ENCODE assay signal across 21 cellular contexts in the genomic region with DNA sequence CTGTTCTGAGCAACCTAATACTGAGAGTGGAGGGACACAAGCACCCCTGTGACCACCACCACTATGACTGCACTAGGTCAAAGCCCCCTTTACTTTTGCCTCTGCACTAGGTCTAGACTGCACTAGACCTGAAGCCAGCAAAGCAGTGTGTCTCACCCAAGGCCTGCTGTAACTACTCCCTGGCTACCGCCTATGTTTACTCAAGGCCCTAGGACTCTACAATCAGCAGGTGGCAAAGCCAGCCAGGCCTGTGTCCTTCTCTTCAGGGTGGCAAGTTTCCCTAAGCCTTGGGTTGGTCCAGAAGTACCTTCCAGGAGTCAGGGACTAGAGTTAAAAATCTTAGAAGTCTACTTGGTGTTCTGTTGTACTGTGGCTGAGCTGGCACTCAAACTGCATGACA.
"Had no signal": no experiment of that assay in that cellular context is flagged by ENCODE, and none has a peak within 500 bp of the region (broad histone marks: within the 10 kb centered on the region; RNA-seq: fewer than 3 reads in every experiment).

No MANE protein-coding gene starts in this region.

- H3K9me3 ChIP-seq: testis had no signal

- H3K4me3 ChIP-seq: lung, right atrium auricular region, skin epidermis, testis had no signal

- H3K4me3 Mint-ChIP-seq: activated B cell treated with CpG ODN at 0.5 μM for 24 hours; activated CD8-positive, alpha-beta T cell treated with anti-CD3 and anti-CD28 coated beads for 36 hours; activated naive CD4-positive, alpha-beta T cell treated with anti-CD3 and anti-CD28 coated beads, Interleukin-2, amount 50 U/mL, for 24 hours; activated T-cell treated with anti-CD3 and anti-CD28 coated beads, Interleukin-2, amount 50 U/mL, for 4 hours; stimulated activated naive CD8-positive, alpha-beta T cell treated with anti-CD3 and anti-CD28 coated beads, Interleukin-15, Interleukin-2, amounts not matched to agents 100 ng/mL and 50 ng/mL, for 24 hours; T-helper 2 cell treated with Interferon-gamma antibody and Interleukin-4, amounts not matched to agents 5 μg/mL and 100 μg/mL, for 36 hours had no signal

- H3K27ac Mint-ChIP-seq: activated B cell treated with CpG ODN at 0.5 μM for 24 hours; activated CD8-positive, alpha-beta T cell treated with anti-CD3 and anti-CD28 coated beads for 36 hours; activated naive CD4-positive, alpha-beta T cell treated with anti-CD3 and anti-CD28 coated beads, Interleukin-2, amount 50 U/mL, for 24 hours; stimulated activated naive CD8-positive, alpha-beta T cell treated with anti-CD3 and anti-CD28 coated beads, Interleukin-15, Interleukin-2, amounts not matched to agents 100 ng/mL and 50 ng/mL, for 24 hours; T-helper 2 cell treated with Interferon-gamma antibody and Interleukin-4, amounts not matched to agents 5 μg/mL and 100 μg/mL, for 36 hours had no signal

- H3K4me1 ChIP-seq: foreskin keratinocyte, right atrium auricular region, testis had no signal

- DNase-seq: activated B cell treated with CpG ODN at 0.5 μM for 24 hours; activated CD4-positive, alpha-beta T cell treated with anti-CD3 and anti-CD28 coated beads for 48 hours; activated CD8-positive, alpha-beta T cell treated with anti-CD3 and anti-CD28 coated beads for 36 hours; activated effector memory CD4-positive, alpha-beta T cell treated with anti-CD3 and anti-CD28 coated beads, Interleukin-2, amount 50 U/mL, for 16 hours; activated T-cell treated with anti-CD3 and anti-CD28 coated beads, Interleukin-2, amount 50 U/mL, for 4 hours; amniotic stem cell; central memory CD4-positive, alpha-beta T cell; cortex of kidney; effector CD4-positive, alpha-beta T cell; foreskin keratinocyte; glutamatergic neuron; hypothalamus; naive thymus-derived CD8-positive, alpha-beta T cell; posterior cingulate gyrus; testis had no signal

- ATAC-seq: activated CD8-positive, alpha-beta T cell treated with anti-CD3 and anti-CD28 coated beads for 36 hours; activated T-cell treated with anti-CD3 and anti-CD28 coated beads, Interleukin-2, amount 50 U/mL, for 4 hours; foreskin keratinocyte; naive thymus-derived CD8-positive, alpha-beta T cell had no signal

- H3K27me3 Mint-ChIP-seq: activated B cell treated with CpG ODN at 0.5 μM for 24 hours; activated CD8-positive, alpha-beta T cell treated with anti-CD3 and anti-CD28 coated beads for 36 hours; activated naive CD4-positive, alpha-beta T cell treated with anti-CD3 and anti-CD28 coated beads, Interleukin-2, amount 50 U/mL, for 24 hours; naive thymus-derived CD8-positive, alpha-beta T cell; stimulated activated naive CD8-positive, alpha-beta T cell treated with anti-CD3 and anti-CD28 coated beads, Interleukin-15, Interleukin-2, amounts not matched to agents 100 ng/mL and 50 ng/mL, for 24 hours had no signal

- H3K27ac ChIP-seq: foreskin keratinocyte, right atrium auricular region, skin epidermis, testis had no signal

- H3K27me3 ChIP-seq: foreskin keratinocyte, right atrium auricular region, testis had no signal
